Comparison of ENCODE assay signal across 17 cellular contexts in the genomic region with DNA sequence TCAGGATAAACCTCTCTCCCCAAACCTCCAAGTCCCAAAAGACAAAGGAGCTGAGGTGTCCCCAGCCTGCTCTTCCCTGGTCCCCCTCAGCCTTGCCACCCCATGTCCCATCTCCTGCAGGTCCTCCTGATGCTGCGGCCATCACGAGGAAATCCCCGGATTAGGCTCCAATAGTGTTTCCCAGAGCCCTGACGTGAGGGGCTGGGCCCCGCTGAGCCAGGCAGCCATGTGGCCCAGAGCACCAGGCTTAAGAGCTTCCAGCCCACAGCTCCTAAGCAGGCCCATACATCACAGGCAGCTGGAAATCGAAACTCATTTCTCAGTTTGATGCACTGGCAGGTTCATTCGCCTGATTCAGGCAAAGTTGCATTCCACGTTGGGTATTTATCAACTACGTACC.
DNase-seq lines count a peak whose midpoint lies in the region; TF ChIP-seq lines count a peak whose summit lies in the region.
"Had no signal": no experiment of that assay in that cellular context is flagged by ENCODE, and none has a peak within 500 bp of the region (broad histone marks: within the 10 kb centered on the region; RNA-seq: fewer than 3 reads in every experiment).

No MANE protein-coding gene starts in this region.

- H3K27me3 Mint-ChIP-seq in neural progenitor cell (ENCODE audit: insufficient read depth, low read depth): peaks cover 9% of the 10 kb centered on the region

- H3K9me3 Mint-ChIP-seq in neural progenitor cell: no peaks in the 10 kb centered on the region
- H3K9me3 Mint-ChIP-seq: CD8-positive, alpha-beta memory T cell; H9 had no signal

- peak; percentile 86 for DNase-seq in NCI-H82 (lab: John Stamatoyannopoulos, UW)
- DNase-seq in ecto neural progenitor cell (ENCODE audit: low spot score): peak; percentile 50
- peak; percentile 52 for DNase-seq in neural progenitor cell (ENCODE audit: low spot score)
- DNase-seq in NCI-H1417 (lab: John Stamatoyannopoulos, UW): no peak
- no peak for DNase-seq in NCI-H2196 treated with DMSO at 0.1 percent for 48 hours (lab: John Stamatoyannopoulos, UW; ENCODE audit: unreplicated experiment)
- DNase-seq in G401 (ENCODE audit: low spot score): no peak
- DNase-seq: CD8-positive, alpha-beta memory T cell; COR-L47; DMS 273 treated with DMSO at 0.1 percent for 48 hours; DMS53; DND-41; EL; GOT3; H9 had no signal

- no peaks in the 10 kb centered on the region for H3K79me2 ChIP-seq in neural progenitor cell (ENCODE audit: low read depth)

- H4K20me1 ChIP-seq in neural progenitor cell (ENCODE audit: low read depth): no peaks in the 10 kb centered on the region

- no peaks in the 10 kb centered on the region for H3K36me3 ChIP-seq in neural progenitor cell
- H3K36me3 ChIP-seq: BLaER1 treated with 17β-estradiol and CSF1 and Interleukin-3, amounts not matched to agents 10 nM and 100 nM had no signal

- no peak overlapping the region for H3K27ac Mint-ChIP-seq in neural progenitor cell
- H3K27ac Mint-ChIP-seq: CD8-positive, alpha-beta memory T cell; H9 had no signal

- H3K9me3 ChIP-seq in neural progenitor cell (ENCODE audit: low read depth): no peaks in the 10 kb centered on the region
- H3K9me3 ChIP-seq: A549; BLaER1 treated with 17β-estradiol and CSF1 and Interleukin-3, amounts not matched to agents 10 nM and 100 nM had no signal

- peaks cover 19% of the 10 kb centered on the region for H3K4me1 Mint-ChIP-seq in neural progenitor cell
- H3K4me1 Mint-ChIP-seq: CD8-positive, alpha-beta memory T cell had no signal

- TF ChIP-seq CTCF in neural progenitor cell (IDR thresholded peaks at IDR 0.05): no peak

- no peaks in the 10 kb centered on the region for H3K27me3 ChIP-seq in neural progenitor cell
- H3K27me3 ChIP-seq: BLaER1 treated with 17β-estradiol and CSF1 and Interleukin-3, amounts not matched to agents 10 nM and 100 nM had no signal

- H3K4me3 ChIP-seq in neural progenitor cell: no peak overlapping the region
- H3K4me3 ChIP-seq: A549; BLaER1 treated with 17β-estradiol and CSF1 and Interleukin-3, amounts not matched to agents 10 nM and 100 nM had no signal

- in situ Hi-C loops in G401 (cut with HindIII; ENCODE audit: low sequenced_read_pairs): no loop called here

- peaks cover 8% of the 10 kb centered on the region for H3K4me1 ChIP-seq in neural progenitor cell
- H3K4me1 ChIP-seq: A549 had no signal

- H3K4me2 ChIP-seq in neural progenitor cell: no peak overlapping the region
- H3K4me2 ChIP-seq: A549, KMS-11 had no signal

- H3K4me3 Mint-ChIP-seq in neural progenitor cell: no peak overlapping the region
- H3K4me3 Mint-ChIP-seq: CD8-positive, alpha-beta memory T cell; H9 had no signal

- no peak overlapping the region for H3K27ac ChIP-seq in neural progenitor cell
- H3K27ac ChIP-seq: A549; BLaER1 treated with 17β-estradiol and CSF1 and Interleukin-3, amounts not matched to agents 10 nM and 100 nM; KMS-11 had no signal

- H2AFZ ChIP-seq in neural progenitor cell (replicated peaks): no peak overlapping the region

- H3K36me3 Mint-ChIP-seq in neural progenitor cell: no peaks in the 10 kb centered on the region
- H3K36me3 Mint-ChIP-seq: CD8-positive, alpha-beta memory T cell had no signal

- H3F3A ChIP-seq in neural progenitor cell (ENCODE audit: low read depth): no peaks in the 10 kb centered on the region

- no peak overlapping the region for H3K9ac ChIP-seq in neural progenitor cell
- H3K9ac ChIP-seq: BLaER1 treated with 17β-estradiol and CSF1 and Interleukin-3, amounts not matched to agents 10 nM and 100 nM; KMS-11 had no signal

Comparison
In these comparisons a context has a peak if more than half of its experiments do, and no peak if none do; other contexts are left out.
1. DNase-seq: peak in NCI-H82 (single experiment), ecto neural progenitor cell (single experiment) and neural progenitor cell (single experiment); none in NCI-H1417 (0 of 3), NCI-H2196 treated with DMSO at 0.1 percent for 48 hours (single experiment) and G401 (single experiment).